Comparison of ENCODE assay signal across 10 cellular contexts in the genomic region with DNA sequence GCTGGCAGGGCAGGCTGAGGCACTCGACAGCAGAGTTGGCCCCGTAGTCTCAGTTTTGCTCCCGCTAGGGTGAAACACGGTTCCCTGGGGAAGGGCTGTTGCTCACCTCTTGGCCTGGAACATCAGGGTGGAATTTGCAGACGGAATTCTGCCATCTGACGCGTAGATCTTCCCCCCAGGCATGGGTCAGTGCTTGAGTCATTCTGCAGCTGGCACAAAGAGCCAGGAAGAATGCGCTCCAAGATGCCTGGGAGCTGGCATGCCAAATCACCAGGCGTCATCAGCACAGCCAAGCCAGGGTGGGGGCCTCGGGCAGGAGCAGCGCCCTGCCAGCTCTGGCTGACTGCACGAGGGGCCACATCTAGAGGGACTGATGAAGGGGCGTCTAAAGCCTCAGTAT. TPM values are rescaled to one million over a fixed set of nuclear protein-coding genes. Genes with fewer than 3 reads are reported as not detected.
DNase-seq lines count a peak whose midpoint lies in the region; ATAC-seq and TF ChIP-seq lines count a peak whose summit lies in the region.
"Had no signal": no experiment of that assay in that cellular context is flagged by ENCODE, and none has a peak within 500 bp of the region (broad histone marks: within the 10 kb centered on the region; RNA-seq: fewer than 3 reads in every experiment).

No MANE protein-coding gene starts in this region.

- H3K27ac Mint-ChIP-seq in type B pancreatic cell, result no peak overlapping the region
- H3K27ac Mint-ChIP-seq: activated B cell treated with CpG ODN at 0.5 μM for 24 hours had no signal

- no peaks in the 10 kb centered on the region for H3K9me3 Mint-ChIP-seq in type B pancreatic cell
- H3K9me3 Mint-ChIP-seq: activated B cell treated with CpG ODN at 0.5 μM for 24 hours had no signal

- peaks cover 4% of the 10 kb centered on the region for H3K36me3 Mint-ChIP-seq in type B pancreatic cell

- in situ Hi-C loops in brain microvascular endothelial cell (cut with HindIII; ENCODE audit: low pct_ligation_motif_present, low sequenced_read_pairs), result no loop called here

- H3K27ac ChIP-seq in brain microvascular endothelial cell (no peak overlapping the region), testis (no peak overlapping the region), WERI-Rb-1 (no peak overlapping the region)

- 72 to 88% methylated on average over 11 to 13 of the region's 13 CpGs for WGBS in testis, 2 donors

- no peaks in the 10 kb centered on the region for H3K9me3 ChIP-seq in testis
- H3K9me3 ChIP-seq in WERI-Rb-1 (ENCODE audit: severe bottlenecking), result no peaks in the 10 kb centered on the region

- H3K27me3 Mint-ChIP-seq in type B pancreatic cell, result no peaks in the 10 kb centered on the region
- H3K27me3 Mint-ChIP-seq: activated B cell treated with CpG ODN at 0.5 μM for 24 hours had no signal

- H3K4me3 ChIP-seq in brain microvascular endothelial cell (ENCODE audit: low read depth, low read length) (no peak overlapping the region), testis (no peak overlapping the region), WERI-Rb-1 (ENCODE audit: low read depth, low read length) (no peak overlapping the region)

- TF ChIP-seq CTCF in brain microvascular endothelial cell (IDR thresholded peaks at IDR 0.05; ENCODE audit: low read depth, low read length, missing control alignments) (no peak), testis (IDR thresholded peaks at IDR 0.05) (no peak), WERI-Rb-1 (IDR thresholded peaks at IDR 0.05; ENCODE audit: low read depth, low read length) (no peak), type B pancreatic cell (conservative IDR thresholded peaks at IDR 0.05) (no peak)

- H3K4me1 Mint-ChIP-seq in type B pancreatic cell (ENCODE audit: unreplicated experiment), result peaks cover 21% of the 10 kb centered on the region

- no peak for TF ChIP-seq POLR2A in testis (IDR thresholded peaks at IDR 0.05)

- DNase-seq in HK-2 (ENCODE audit: unreplicated experiment) (peak; percentile 67), brain microvascular endothelial cell (peak; percentile 45), iris pigment epithelial cell (ENCODE audit: low read depth) (peak; percentile 55), testis (peak; percentile 57), WERI-Rb-1 (no peak), NCI-H128 (lab: John Stamatoyannopoulos, UW; ENCODE audit: unreplicated experiment) (no peak), type B pancreatic cell (ENCODE audit: extremely low spot score, unreplicated experiment) (no peak)
- DNase-seq: activated B cell treated with CpG ODN at 0.5 μM for 24 hours, Kasumi-1 had no signal

- H3K36me3 ChIP-seq in brain microvascular endothelial cell (replicated peaks) (no peaks in the 10 kb centered on the region), testis (ENCODE audit: low read depth, missing control alignments) (no peaks in the 10 kb centered on the region), WERI-Rb-1 (no peaks in the 10 kb centered on the region)

- H3K4me3 Mint-ChIP-seq in type B pancreatic cell, result no peak overlapping the region
- H3K4me3 Mint-ChIP-seq: activated B cell treated with CpG ODN at 0.5 μM for 24 hours had no signal

- intact Hi-C loops in testis (cut with DNase I; ENCODE audit: low total_unique reads), result loop anchor here (10.0 kb wide), 1 partner anchor 281 kb away; a partner anchor contains a TSS

- peaks cover 31% of the 10 kb centered on the region for H3K4me1 ChIP-seq in testis

- no peaks in the 10 kb centered on the region for H3K27me3 ChIP-seq in brain microvascular endothelial cell (replicated peaks)
- no peaks in the 10 kb centered on the region for H3K27me3 ChIP-seq in testis
- no peaks in the 10 kb centered on the region for H3K27me3 ChIP-seq in WERI-Rb-1 (ENCODE audit: insufficient read depth, low read depth, severe bottlenecking)

- no peak for ATAC-seq in GM21528 (IDR thresholded peaks at IDR 0.05; ENCODE audit: low FRiP score, unreplicated experiment)

RNA-seq across cellular contexts. Expression of a gene that starts 42.7 kb away (rescaled TPM):
- total RNA-seq in testis (100 to 1,000 TPM; 208 to 321 TPM), type B pancreatic cell (ENCODE audit: low replicate concordance) (60.7 and 135 TPM in 2 replicates)
- polyA plus RNA-seq in testis (ENCODE audit: insufficient read depth, low read depth, low replicate concordance), result 309 TPM

Comparison
In these comparisons a context has a peak if more than half of its experiments do, and no peak if none do; other contexts are left out.
1. DNase-seq: peak in HK-2 (single experiment), brain microvascular endothelial cell (single experiment), iris pigment epithelial cell (single experiment) and testis (single experiment); none in WERI-Rb-1 (single experiment), NCI-H128 (single experiment) and type B pancreatic cell (single experiment).